ENCODE assay signal across 1 cellular context in genomic region chr6:41859356-41859755, GRCh38.
TF ChIP-seq lines count a peak whose summit lies in the region.

No MANE protein-coding gene starts in this region.

TF ChIP-seq in GM12878, 131 proteins besides CTCF, POLR2A, EP300 and RAD21 (continued from another document):
- no peak for TF ChIP-seq ATF3 (IDR thresholded peaks at IDR 0.05; ENCODE audit: borderline replicate concordance, extremely low read depth, low read depth, low read length)
- no peak for TF ChIP-seq NFXL1 (IDR thresholded peaks at IDR 0.05; ENCODE audit: borderline replicate concordance)
- no peak for TF ChIP-seq IKZF2 (IDR thresholded peaks at IDR 0.05)
- TF ChIP-seq NR2C1 (IDR thresholded peaks at IDR 0.05): no peak
- no peak for TF ChIP-seq RB1 (IDR thresholded peaks at IDR 0.05; ENCODE audit: borderline replicate concordance)
- TF ChIP-seq IRF3 (IDR thresholded peaks at IDR 0.05): no peak
- TF ChIP-seq ZNF24 (IDR thresholded peaks at IDR 0.05): no peak
- TF ChIP-seq ATF7 (IDR thresholded peaks at IDR 0.05; ENCODE audit: low read depth): no peak
